1 cellular context compared by ENCODE assay signal in genomic region chr15:89967892-89968291, GRCh38.
TF ChIP-seq lines count a peak whose summit lies in the region.

No MANE protein-coding gene starts in this region.

TF ChIP-seq in H1, 55 proteins besides CTCF, POLR2A, EP300 and RAD21:
- TF ChIP-seq CHD2 (IDR thresholded peaks at IDR 0.05; ENCODE audit: low read length), result no peak
- TF ChIP-seq E2F6 (IDR thresholded peaks at IDR 0.05), result no peak
- TF ChIP-seq EZH2 (IDR thresholded peaks at IDR 0.05; ENCODE audit: low read depth, low read length, severe bottlenecking), result no peak
- TF ChIP-seq KDM5A (IDR thresholded peaks at IDR 0.05; ENCODE audit: low read length), result no peak
- no peak for TF ChIP-seq POLR2AphosphoS5 (IDR thresholded peaks at IDR 0.05; ENCODE audit: low read depth, low read length)
- TF ChIP-seq ATF2 (IDR thresholded peaks at IDR 0.05; ENCODE audit: low read length), result no peak
- TF ChIP-seq TEAD4 (IDR thresholded peaks at IDR 0.05; ENCODE audit: low read depth, low read length), result no peak
- no peak for TF ChIP-seq JUN (IDR thresholded peaks at IDR 0.05; ENCODE audit: low read depth, low read length)
- TF ChIP-seq NANOG (IDR thresholded peaks at IDR 0.05; ENCODE audit: insufficient read depth, low read depth, low read length, poor library complexity, severe bottlenecking), result no peak
- no peak for TF ChIP-seq CHD1 (IDR thresholded peaks at IDR 0.05; ENCODE audit: low read depth, low read length)
- no peak for TF ChIP-seq TBP (IDR thresholded peaks at IDR 0.05; ENCODE audit: low read depth, low read length)
- TF ChIP-seq TAF1 (IDR thresholded peaks at IDR 0.05; ENCODE audit: low read depth, low read length), result no peak
- no peak for TF ChIP-seq RBBP5 (IDR thresholded peaks at IDR 0.05; ENCODE audit: borderline replicate concordance, low read depth, low read length)
- no peak for TF ChIP-seq SIRT6 (IDR thresholded peaks at IDR 0.05; ENCODE audit: low read length)
- no peak for TF ChIP-seq BCL11A (IDR thresholded peaks at IDR 0.05; ENCODE audit: low read depth in 2 of 2, low read length in 2 of 2)
- TF ChIP-seq HDAC6 (IDR thresholded peaks at IDR 0.05; ENCODE audit: low read depth, low read length), result no peak
